ENCODE assay signal across 8 cellular contexts in genomic region chr11:9615031-9615451, GRCh38. TPM values are rescaled to one million over a fixed set of nuclear protein-coding genes. Genes with fewer than 3 reads are reported as not detected.
DNase-seq lines count a peak whose midpoint lies in the region; ATAC-seq and FAIRE-seq lines count a peak whose summit lies in the region.

No MANE protein-coding gene starts in this region.

- H3K27ac ChIP-seq in SK-N-MC (peak overlapping the region; percentile 98), small intestine (ENCODE audit: low read depth in 1 of 2, low read length in 1 of 2) (peak overlapping the region in 1 of 2 donors; percentile 27)

- H3K4me1 ChIP-seq in small intestine (ENCODE audit: control insufficient read depth in 2 of 2, insufficient read depth in 1 of 2, low read depth in 1 of 2, low read length in 1 of 2): no peaks in the 10 kb centered on the region

- DNase-seq in Ammon's horn (ENCODE audit: low spot score) (peak; percentile 15), SK-N-MC (ENCODE audit: low read depth, low spot score) (no peak), medulla oblongata (ENCODE audit: extremely low spot score) (peak; percentile 35), NCI-H82 (lab: John Stamatoyannopoulos, UW) (no peak), HuH-7.5 (ENCODE audit: low spot score) (no peak), small intestine (no peak)

- H3K27me3 ChIP-seq in small intestine (ENCODE audit: control insufficient read depth in 2 of 2, insufficient read depth in 2 of 2, low read length in 2 of 2): no peaks in the 10 kb centered on the region

- H3K9me3 ChIP-seq in SK-N-MC (ENCODE audit: low read depth, low read length) (no peaks in the 10 kb centered on the region), small intestine (ENCODE audit: control insufficient read depth, low read depth) (no peaks in the 10 kb centered on the region)

- H3K4me3 ChIP-seq in SK-N-MC (peak overlapping the region; percentile 87), small intestine (ENCODE audit: low read depth in 1 of 2, low read length in 2 of 2) (no peak overlapping the region)

- WGBS in small intestine, 3 donors: 66 to 78% (median 72%) methylated on average over 2 of the region's 2 CpGs

- ATAC-seq in GM18907 (IDR thresholded peaks at IDR 0.05; ENCODE audit: unreplicated experiment) (peak; percentile 66), HG03060 (IDR thresholded peaks at IDR 0.05; ENCODE audit: low read depth, unreplicated experiment) (peak; percentile 50)

- no peak for FAIRE-seq in small intestine (lab: Jason Lieb, UNC)

- H3K36me3 ChIP-seq in SK-N-MC (ENCODE audit: insufficient read depth, low read length): no peaks in the 10 kb centered on the region
- H3K36me3 ChIP-seq in small intestine (ENCODE audit: control insufficient read depth in 2 of 2, insufficient read depth in 2 of 2, low read length in 2 of 2): no peaks in the 10 kb centered on the region

- peak overlapping the region; percentile 26 for H3K9ac ChIP-seq in SK-N-MC (ENCODE audit: insufficient read length)

RNA-seq across cellular contexts. Expression of gene WEE1, which starts 41.6 kb away (rescaled TPM):
- polyA plus RNA-seq in small intestine: 1 to 10 TPM; 4.6 to 9.7 (median 6.3) TPM

RNA-seq across cellular contexts. Expression of gene SWAP70, which starts 48.8 kb away (rescaled TPM):
- polyA plus RNA-seq in small intestine: 10 to 100 TPM; 12.2 to 12.9 (median 12.3) TPM

Comparison
In these comparisons a context has a peak if more than half of its experiments do, and no peak if none do; other contexts are left out.
1. DNase-seq: peak in Ammon's horn (single experiment) and medulla oblongata (single experiment); none in SK-N-MC (single experiment), NCI-H82 (single experiment), HuH-7.5 (single experiment) and small intestine (single experiment).